ENCODE assay signal across 1 cellular context in genomic region chr2:61178603-61179545, GRCh38.
A peak's percentile ranks its signal among the peaks of the same experiment; 100 is the strongest.
TF ChIP-seq lines count a peak whose summit lies in the region.

No MANE protein-coding gene starts in this region.

TF ChIP-seq in HepG2, 621 proteins besides CTCF, POLR2A, EP300 and RAD21 (continued from another document and continues in another):
- TF ChIP-seq KDM1A (CRISPR knock-in tag; IDR thresholded peaks at IDR 0.05), result no peak
- no peak for TF ChIP-seq ISX (CRISPR knock-in tag; conservative IDR thresholded peaks at IDR 0.05)
- no peak for TF ChIP-seq ZNF34 (CRISPR knock-in tag; IDR thresholded peaks at IDR 0.05; ENCODE audit: borderline replicate concordance)
- TF ChIP-seq ZHX1 (CRISPR knock-in tag; IDR thresholded peaks at IDR 0.05; ENCODE audit: low read depth), result 0 out of 2 replicates have a peak, but pooled peaks have one; percentile 11
- TF ChIP-seq BRF2 (CRISPR knock-in tag; IDR thresholded peaks at IDR 0.05), result no peak
- TF ChIP-seq ZNF552 (CRISPR knock-in tag; IDR thresholded peaks at IDR 0.05; ENCODE audit: borderline replicate concordance), result peak; percentile 53; the same call in 1 of the 2 replicates
- no peak for TF ChIP-seq TAF15 (IDR thresholded peaks at IDR 0.05; ENCODE audit: low read depth, low read length, poor library complexity, severe bottlenecking)
- no peak for TF ChIP-seq ZBTB25 (CRISPR knock-in tag; IDR thresholded peaks at IDR 0.05)
- TF ChIP-seq SNAI1 (CRISPR knock-in tag; IDR thresholded peaks at IDR 0.05; ENCODE audit: borderline replicate concordance), result no peak
- TF ChIP-seq TARDBP (CRISPR knock-in tag; IDR thresholded peaks at IDR 0.05), result no peak
- no peak for TF ChIP-seq ZBTB46 (CRISPR knock-in tag; IDR thresholded peaks at IDR 0.05; ENCODE audit: borderline replicate concordance)
- TF ChIP-seq, protein P1, sequence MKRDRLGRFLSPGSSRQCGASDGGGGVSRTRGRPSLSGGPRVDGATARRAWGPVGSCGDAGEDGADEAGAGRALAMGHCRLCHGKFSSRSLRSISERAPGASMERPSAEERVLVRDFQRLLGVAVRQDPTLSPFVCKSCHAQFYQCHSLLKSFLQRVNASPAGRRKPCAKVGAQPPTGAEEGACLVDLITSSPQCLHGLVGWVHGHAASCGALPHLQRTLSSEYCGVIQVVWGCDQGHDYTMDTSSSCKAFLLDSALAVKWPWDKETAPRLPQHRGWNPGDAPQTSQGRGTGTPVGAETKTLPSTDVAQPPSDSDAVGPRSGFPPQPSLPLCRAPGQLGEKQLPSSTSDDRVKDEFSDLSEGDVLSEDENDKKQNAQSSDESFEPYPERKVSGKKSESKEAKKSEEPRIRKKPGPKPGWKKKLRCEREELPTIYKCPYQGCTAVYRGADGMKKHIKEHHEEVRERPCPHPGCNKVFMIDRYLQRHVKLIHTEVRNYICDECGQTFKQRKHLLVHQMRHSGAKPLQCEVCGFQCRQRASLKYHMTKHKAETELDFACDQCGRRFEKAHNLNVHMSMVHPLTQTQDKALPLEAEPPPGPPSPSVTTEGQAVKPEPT (CRISPR knock-in tag; IDR thresholded peaks at IDR 0.05; ENCODE audit: low read depth), result 0 out of 2 replicates have a peak, but pooled peaks have one; percentile 57
- TF ChIP-seq SYNCRIP (IDR thresholded peaks at IDR 0.05; ENCODE audit: insufficient read depth, low read depth, low read length), result no peak
- no peak for TF ChIP-seq NFKBIZ (CRISPR knock-in tag; IDR thresholded peaks at IDR 0.05)
- TF ChIP-seq SIX4 (CRISPR knock-in tag; IDR thresholded peaks at IDR 0.05), result no peak
- TF ChIP-seq ZNF382 (CRISPR knock-in tag; IDR thresholded peaks at IDR 0.05; ENCODE audit: borderline replicate concordance), result no peak
- TF ChIP-seq ZSCAN29 (CRISPR knock-in tag; conservative IDR thresholded peaks at IDR 0.05), result no peak
- no peak for TF ChIP-seq KDM4B (CRISPR knock-in tag; IDR thresholded peaks at IDR 0.05)
- no peak for TF ChIP-seq SRF (IDR thresholded peaks at IDR 0.05; ENCODE audit: low read depth, low read length)
- TF ChIP-seq HNRNPL (IDR thresholded peaks at IDR 0.05; ENCODE audit: low read depth, low read length), result no peak
- peak; percentile 15; the same call in 1 of the 2 replicates for TF ChIP-seq HNF4A (CRISPR knock-in tag; IDR thresholded peaks at IDR 0.05)
- TF ChIP-seq ESRRA (CRISPR knock-in tag; IDR thresholded peaks at IDR 0.05; ENCODE audit: low read depth), result no peak
- TF ChIP-seq MEIS2 (CRISPR knock-in tag; IDR thresholded peaks at IDR 0.05), result no peak
- no peak for TF ChIP-seq HNRNPH1 (optimal IDR thresholded peaks at IDR 0.05; ENCODE audit: low read depth, low read length)
- no peak for TF ChIP-seq ZNF143 (CRISPR knock-in tag; IDR thresholded peaks at IDR 0.05)
- no peak for TF ChIP-seq NKX3-1 (CRISPR knock-in tag; IDR thresholded peaks at IDR 0.05)
- TF ChIP-seq CHD4 (IDR thresholded peaks at IDR 0.05; ENCODE audit: borderline replicate concordance, low read length), result no peak
- no peak for TF ChIP-seq ZNF180 (CRISPR knock-in tag; IDR thresholded peaks at IDR 0.05; ENCODE audit: borderline replicate concordance, low read depth)
- peak; percentile 7; the same call in 1 of the 2 replicates for TF ChIP-seq ZNF331 (CRISPR knock-in tag; IDR thresholded peaks at IDR 0.05)
- TF ChIP-seq ZBTB3 (CRISPR knock-in tag; IDR thresholded peaks at IDR 0.05; ENCODE audit: borderline replicate concordance, low read depth), result no peak; the same call in 1 of the 2 replicates
- TF ChIP-seq RFXAP (CRISPR knock-in tag; IDR thresholded peaks at IDR 0.05; ENCODE audit: borderline replicate concordance), result no peak
- TF ChIP-seq NFE2L2 (IDR thresholded peaks at IDR 0.05; ENCODE audit: low read length), result no peak
- no peak for TF ChIP-seq ZNF572 (CRISPR knock-in tag; IDR thresholded peaks at IDR 0.05)
- TF ChIP-seq BRD4 (CRISPR knock-in tag; IDR thresholded peaks at IDR 0.05), result no peak
- TF ChIP-seq POLR2G (IDR thresholded peaks at IDR 0.05; ENCODE audit: low read depth, low read length), result peak; percentile 58; the same call in 1 of the 2 replicates
- TF ChIP-seq CAMTA2 (CRISPR knock-in tag; IDR thresholded peaks at IDR 0.05; ENCODE audit: borderline replicate concordance), result peak; percentile 58; the same call in 1 of the 2 replicates
- TF ChIP-seq, protein P2, sequence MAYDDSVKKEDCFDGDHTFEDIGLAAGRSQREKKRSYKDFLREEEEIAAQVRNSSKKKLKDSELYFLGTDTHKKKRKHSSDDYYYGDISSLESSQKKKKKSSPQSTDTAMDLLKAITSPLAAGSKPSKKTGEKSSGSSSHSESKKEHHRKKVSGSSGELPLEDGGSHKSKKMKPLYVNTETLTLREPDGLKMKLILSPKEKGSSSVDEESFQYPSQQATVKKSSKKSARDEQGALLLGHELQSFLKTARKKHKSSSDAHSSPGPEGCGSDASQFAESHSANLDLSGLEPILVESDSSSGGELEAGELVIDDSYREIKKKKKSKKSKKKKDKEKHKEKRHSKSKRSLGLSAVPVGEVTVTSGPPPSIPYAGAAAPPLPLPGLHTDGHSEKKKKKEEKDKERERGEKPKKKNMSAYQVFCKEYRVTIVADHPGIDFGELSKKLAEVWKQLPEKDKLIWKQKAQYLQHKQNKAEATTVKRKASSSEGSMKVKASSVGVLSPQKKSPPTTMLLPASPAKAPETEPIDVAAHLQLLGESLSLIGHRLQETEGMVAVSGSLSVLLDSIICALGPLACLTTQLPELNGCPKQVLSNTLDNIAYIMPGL (CRISPR knock-in tag; IDR thresholded peaks at IDR 0.05; ENCODE audit: borderline replicate concordance in 1 of 2, low read depth in 1 of 2), result peak in 1 of 2 experiments; percentile 7; a peak in 1 of 4 replicates
- TF ChIP-seq SMARCE1 (IDR thresholded peaks at IDR 0.05; ENCODE audit: borderline replicate concordance), result no peak
- 0 out of 2 replicates have a peak, but pooled peaks have one; percentile 59 for TF ChIP-seq ZNF576 (CRISPR knock-in tag; IDR thresholded peaks at IDR 0.05)
- TF ChIP-seq, protein P3, sequence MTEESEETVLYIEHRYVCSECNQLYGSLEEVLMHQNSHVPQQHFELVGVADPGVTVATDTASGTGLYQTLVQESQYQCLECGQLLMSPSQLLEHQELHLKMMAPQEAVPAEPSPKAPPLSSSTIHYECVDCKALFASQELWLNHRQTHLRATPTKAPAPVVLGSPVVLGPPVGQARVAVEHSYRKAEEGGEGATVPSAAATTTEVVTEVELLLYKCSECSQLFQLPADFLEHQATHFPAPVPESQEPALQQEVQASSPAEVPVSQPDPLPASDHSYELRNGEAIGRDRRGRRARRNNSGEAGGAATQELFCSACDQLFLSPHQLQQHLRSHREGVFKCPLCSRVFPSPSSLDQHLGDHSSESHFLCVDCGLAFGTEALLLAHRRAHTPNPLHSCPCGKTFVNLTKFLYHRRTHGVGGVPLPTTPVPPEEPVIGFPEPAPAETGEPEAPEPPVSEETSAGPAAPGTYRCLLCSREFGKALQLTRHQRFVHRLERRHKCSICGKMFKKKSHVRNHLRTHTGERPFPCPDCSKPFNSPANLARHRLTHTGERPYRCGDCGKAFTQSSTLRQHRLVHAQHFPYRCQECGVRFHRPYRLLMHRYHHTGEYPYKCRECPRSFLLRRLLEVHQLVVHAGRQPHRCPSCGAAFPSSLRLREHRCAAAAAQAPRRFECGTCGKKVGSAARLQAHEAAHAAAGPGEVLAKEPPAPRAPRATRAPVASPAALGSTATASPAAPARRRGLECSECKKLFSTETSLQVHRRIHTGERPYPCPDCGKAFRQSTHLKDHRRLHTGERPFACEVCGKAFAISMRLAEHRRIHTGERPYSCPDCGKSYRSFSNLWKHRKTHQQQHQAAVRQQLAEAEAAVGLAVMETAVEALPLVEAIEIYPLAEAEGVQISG (CRISPR knock-in tag; IDR thresholded peaks at IDR 0.05), result no peak
- TF ChIP-seq ARHGAP35 (CRISPR knock-in tag; IDR thresholded peaks at IDR 0.05; ENCODE audit: borderline replicate concordance), result no peak
- TF ChIP-seq HNF1A (IDR thresholded peaks at IDR 0.05; ENCODE audit: low read depth), result no peak
- TF ChIP-seq HNF1A (CRISPR knock-in tag; IDR thresholded peaks at IDR 0.05; ENCODE audit: borderline replicate concordance), result no peak
- TF ChIP-seq NR1H2 (CRISPR knock-in tag; IDR thresholded peaks at IDR 0.05; ENCODE audit: borderline replicate concordance, low read depth), result no peak
- TF ChIP-seq CBX5 (CRISPR knock-in tag; IDR thresholded peaks at IDR 0.05; ENCODE audit: borderline replicate concordance), result no peak
